Comparison of ENCODE assay signal across 1 cellular context in genomic region chr19:40251991-40252390, GRCh38.
TF ChIP-seq lines count a peak whose summit lies in the region.

No MANE protein-coding gene starts in this region.

TF ChIP-seq in WTC11, 78 proteins besides CTCF, POLR2A, EP300 and RAD21 (continued from another document):
- TF ChIP-seq GTF2I (CRISPR knock-in tag; conservative IDR thresholded peaks at IDR 0.05) (no peak), CREM (CRISPR knock-in tag; IDR thresholded peaks at IDR 0.05) (no peak), EMX1 (CRISPR knock-in tag; IDR thresholded peaks at IDR 0.05) (no peak), ZNF232 (CRISPR knock-in tag; IDR thresholded peaks at IDR 0.05) (no peak), ELF4 (CRISPR knock-in tag; IDR thresholded peaks at IDR 0.05; ENCODE audit: low read depth) (no peak), RELA (CRISPR knock-in tag; IDR thresholded peaks at IDR 0.05; ENCODE audit: borderline replicate concordance) (no peak)
- TF ChIP-seq, protein P1, sequence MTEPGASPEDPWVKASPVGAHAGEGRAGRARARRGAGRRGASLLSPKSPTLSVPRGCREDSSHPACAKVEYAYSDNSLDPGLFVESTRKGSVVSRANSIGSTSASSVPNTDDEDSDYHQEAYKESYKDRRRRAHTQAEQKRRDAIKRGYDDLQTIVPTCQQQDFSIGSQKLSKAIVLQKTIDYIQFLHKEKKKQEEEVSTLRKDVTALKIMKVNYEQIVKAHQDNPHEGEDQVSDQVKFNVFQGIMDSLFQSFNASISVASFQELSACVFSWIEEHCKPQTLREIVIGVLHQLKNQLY (CRISPR knock-in tag; IDR thresholded peaks at IDR 0.05): no peak
- TF ChIP-seq, protein P2, sequence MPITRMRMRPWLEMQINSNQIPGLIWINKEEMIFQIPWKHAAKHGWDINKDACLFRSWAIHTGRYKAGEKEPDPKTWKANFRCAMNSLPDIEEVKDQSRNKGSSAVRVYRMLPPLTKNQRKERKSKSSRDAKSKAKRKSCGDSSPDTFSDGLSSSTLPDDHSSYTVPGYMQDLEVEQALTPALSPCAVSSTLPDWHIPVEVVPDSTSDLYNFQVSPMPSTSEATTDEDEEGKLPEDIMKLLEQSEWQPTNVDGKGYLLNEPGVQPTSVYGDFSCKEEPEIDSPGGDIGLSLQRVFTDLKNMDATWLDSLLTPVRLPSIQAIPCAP (CRISPR knock-in tag; IDR thresholded peaks at IDR 0.05): no peak
- TF ChIP-seq, protein P3, sequence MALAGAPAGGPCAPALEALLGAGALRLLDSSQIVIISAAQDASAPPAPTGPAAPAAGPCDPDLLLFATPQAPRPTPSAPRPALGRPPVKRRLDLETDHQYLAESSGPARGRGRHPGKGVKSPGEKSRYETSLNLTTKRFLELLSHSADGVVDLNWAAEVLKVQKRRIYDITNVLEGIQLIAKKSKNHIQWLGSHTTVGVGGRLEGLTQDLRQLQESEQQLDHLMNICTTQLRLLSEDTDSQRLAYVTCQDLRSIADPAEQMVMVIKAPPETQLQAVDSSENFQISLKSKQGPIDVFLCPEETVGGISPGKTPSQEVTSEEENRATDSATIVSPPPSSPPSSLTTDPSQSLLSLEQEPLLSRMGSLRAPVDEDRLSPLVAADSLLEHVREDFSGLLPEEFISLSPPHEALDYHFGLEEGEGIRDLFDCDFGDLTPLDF (CRISPR knock-in tag; IDR thresholded peaks at IDR 0.05): no peak
